9 cellular contexts compared by ENCODE assay signal in genomic region chr6:153210083-153210482, GRCh38.
DNase-seq lines count a peak whose midpoint lies in the region; ATAC-seq and TF ChIP-seq lines count a peak whose summit lies in the region.
"Had no signal": no experiment of that assay in that cellular context is flagged by ENCODE, and none has a peak within 500 bp of the region (broad histone marks: within the 10 kb centered on the region; RNA-seq: fewer than 3 reads in every experiment).

No MANE protein-coding gene starts in this region.

- ATAC-seq in GM19455 (IDR thresholded peaks at IDR 0.05; ENCODE audit: unreplicated experiment) (peak; percentile 86), HG03139 (IDR thresholded peaks at IDR 0.05; ENCODE audit: unreplicated experiment) (peak; percentile 93)

- DNase-seq in Daoy (ENCODE audit: low read depth) (peak; percentile 36), astrocyte of the cerebellum (ENCODE audit: low read depth) (peak; percentile 31), transverse colon (no peak), COLO668 (lab: John Stamatoyannopoulos, UW; ENCODE audit: unreplicated experiment) (no peak), retina (no peak), iPS-NIHi7 (ENCODE audit: extremely low spot score) (no peak)
- DNase-seq: NCI-H2029 had no signal

- no peak for TF ChIP-seq EP300 in transverse colon (IDR thresholded peaks at IDR 0.05; ENCODE audit: low read depth)

- H3K4me1 ChIP-seq in transverse colon, result no peaks in the 10 kb centered on the region

- no peaks in the 10 kb centered on the region for H3K36me3 ChIP-seq in transverse colon

- TF ChIP-seq POLR2A in transverse colon (IDR thresholded peaks at IDR 0.05), result no peak

- H3K4me3 ChIP-seq in astrocyte of the cerebellum (ENCODE audit: low read depth, low read length), result no peak overlapping the region
- no peak overlapping the region for H3K4me3 ChIP-seq in transverse colon

- no peak for TF ChIP-seq CTCF in astrocyte of the cerebellum (IDR thresholded peaks at IDR 0.05; ENCODE audit: low read depth, low read length, missing control alignments)
- TF ChIP-seq CTCF in transverse colon (IDR thresholded peaks at IDR 0.05), result no peak

- no peaks in the 10 kb centered on the region for H3K27me3 ChIP-seq in transverse colon

- 31 to 39% methylated on average over 5 of the region's 5 CpGs for WGBS in transverse colon (ENCODE audit: low coverage in 1 of 2), 2 donors

- H3K27ac ChIP-seq in transverse colon, result no peak overlapping the region

- in situ Hi-C loops in astrocyte of the cerebellum (cut with HindIII; ENCODE audit: low sequenced_read_pairs), result no loop called here
- in situ Hi-C loops in transverse colon (cut with MboI; ENCODE audit: low pct_ligation_motif_present in 1 of 4, low pct_unique_long_range_greater_than_20kb in 1 of 4, low sequenced_read_pairs in 3 of 4), result no loop called here

- intact Hi-C loops in transverse colon (cut with DNase I; ENCODE audit: low total_unique reads), result no loop called here

- no peaks in the 10 kb centered on the region for H3K9me3 ChIP-seq in transverse colon

Comparison
In these comparisons a context has a peak if more than half of its experiments do, and no peak if none do; other contexts are left out.
1. DNase-seq: peak in Daoy (single experiment) and astrocyte of the cerebellum (single experiment); none in transverse colon (single experiment), COLO668 (single experiment), retina (single experiment) and iPS-NIHi7 (single experiment).